In genomic region chr1:202235003-202235660, GRCh38 we compare ENCODE assay signal across 20 cellular contexts. TPM values are rescaled to one million over a fixed set of nuclear protein-coding genes. Genes with fewer than 3 reads are reported as not detected.
DNase-seq lines count a peak whose midpoint lies in the region; TF ChIP-seq lines count a peak whose summit lies in the region.
"Had no signal": no experiment of that assay in that cellular context is flagged by ENCODE, and none has a peak within 500 bp of the region (broad histone marks: within the 10 kb centered on the region; RNA-seq: fewer than 3 reads in every experiment).

No MANE protein-coding gene starts in this region.

- no peaks in the 10 kb centered on the region for H3K27me3 ChIP-seq in endodermal cell (ENCODE audit: control insufficient read depth, insufficient read depth, low read length, poor library complexity, severe bottlenecking)
- H3K27me3 ChIP-seq in effector memory CD4-positive, alpha-beta T cell (replicated peaks; ENCODE audit: control insufficient read depth, insufficient read depth, low read length, poor library complexity, severe bottlenecking) = no peaks in the 10 kb centered on the region

- H3K9me3 Mint-ChIP-seq in endodermal cell (no peaks in the 10 kb centered on the region), osteocyte (ENCODE audit: unreplicated experiment) (no peaks in the 10 kb centered on the region)
- H3K9me3 Mint-ChIP-seq: immature natural killer cell, memory B cell had no signal

- DNase-seq in EL (peak; percentile 43), NCI-H226 (peak; percentile 51), endodermal cell (no peak), osteocyte (ENCODE audit: extremely low spot score, unreplicated experiment) (no peak), KBM-7 (no peak), NCI-H345 (lab: John Stamatoyannopoulos, UW) (no peak), GM19240 (ENCODE audit: insufficient read length, low spot score) (no peak)
- DNase-seq in effector memory CD4-positive, alpha-beta T cell = no peak
- DNase-seq: activated CD4-positive, alpha-beta T cell treated with anti-CD3 and anti-CD28 coated beads for 1 hour; immature natural killer cell; KG1; NCI-H1105; NCI-H2171 treated with DMSO at 0.1 percent for 48 hours; NK-92 treated with Interleukin-12 subunit alpha and Interleukin-12 subunit beta, amount 100 ng/mL, for 24 hours; Right ventricle myocardium superior; stimulated activated CD4-positive, alpha-beta T cell treated with anti-CD3 and anti-CD28 coated beads, Interleukin-2, amount 100 ng/mL, for 48 hours; T-helper 9 cell had no signal

- peaks cover 27% of the 10 kb centered on the region for H3K4me1 ChIP-seq in endodermal cell (ENCODE audit: control insufficient read depth, insufficient read depth, low read length)
- H3K4me1 ChIP-seq in effector memory CD4-positive, alpha-beta T cell (ENCODE audit: control insufficient read depth, insufficient read depth, low read length, poor library complexity, severe bottlenecking) = no peaks in the 10 kb centered on the region

- no peaks in the 10 kb centered on the region for H3K36me3 ChIP-seq in endodermal cell (ENCODE audit: control insufficient read depth, insufficient read depth, low read length)
- no peaks in the 10 kb centered on the region for H3K36me3 ChIP-seq in effector memory CD4-positive, alpha-beta T cell (ENCODE audit: control insufficient read depth, insufficient read depth, low read length)
- H3K36me3 ChIP-seq: suprapubic skin had no signal

- 88 to 90% methylated on average over 7 of the region's 7 CpGs for WGBS in endodermal cell (ENCODE audit: insufficient coverage in 1 of 2, insufficient read length in 1 of 2), 2 experiments

- H3K36me3 Mint-ChIP-seq in endodermal cell (ENCODE audit: low read depth) (no peaks in the 10 kb centered on the region), osteocyte (ENCODE audit: unreplicated experiment) (peaks cover 3% of the 10 kb centered on the region)
- H3K36me3 Mint-ChIP-seq: memory B cell had no signal

- H3K9ac ChIP-seq in endodermal cell (ENCODE audit: extremely low read depth, low read length, poor library complexity, severe bottlenecking) = no peak overlapping the region

- in situ Hi-C loops in KBM-7 (cut with MboI; ENCODE audit: low pct_unique_long_range_greater_than_20kb, low sequenced_read_pairs) = no loop called here

- H3K4me1 Mint-ChIP-seq in endodermal cell (peaks cover 43% of the 10 kb centered on the region), osteocyte (ENCODE audit: unreplicated experiment) (peaks cover 51% of the 10 kb centered on the region)
- H3K4me1 Mint-ChIP-seq: memory B cell had no signal

- no peak overlapping the region for H3K27ac ChIP-seq in endodermal cell (ENCODE audit: low read depth, low read length)
- no peak overlapping the region for H3K27ac ChIP-seq in effector memory CD4-positive, alpha-beta T cell (ENCODE audit: insufficient read depth, low read length, poor library complexity, severe bottlenecking)
- H3K27ac ChIP-seq: suprapubic skin had no signal

- H3K27ac Mint-ChIP-seq in endodermal cell (peak overlapping the region; percentile 19), osteocyte (ENCODE audit: unreplicated experiment) (peak overlapping the region; percentile 94)
- H3K27ac Mint-ChIP-seq: memory B cell had no signal

- no peak overlapping the region for H3K4me3 Mint-ChIP-seq in endodermal cell
- H3K4me3 Mint-ChIP-seq in osteocyte (ENCODE audit: unreplicated experiment) = no peak overlapping the region
- H3K4me3 Mint-ChIP-seq: immature natural killer cell, memory B cell had no signal

- TF ChIP-seq CTCF in endodermal cell (conservative IDR thresholded peaks at IDR 0.05) (no peak), osteocyte (IDR thresholded peaks at IDR 0.05) (no peak)

- H3K4me3 ChIP-seq in endodermal cell (ENCODE audit: low read length) = no peak overlapping the region
- H3K4me3 ChIP-seq in effector memory CD4-positive, alpha-beta T cell (ENCODE audit: insufficient read depth, low read depth, low read length, poor library complexity, severe bottlenecking) = no peak overlapping the region
- H3K4me3 ChIP-seq: suprapubic skin had no signal

- no peaks in the 10 kb centered on the region for H3K27me3 Mint-ChIP-seq in endodermal cell (ENCODE audit: insufficient read depth)
- H3K27me3 Mint-ChIP-seq in osteocyte (ENCODE audit: unreplicated experiment) = no peaks in the 10 kb centered on the region

- H3K9me3 ChIP-seq in endodermal cell (ENCODE audit: control insufficient read depth, low read length) = no peaks in the 10 kb centered on the region
- H3K9me3 ChIP-seq in effector memory CD4-positive, alpha-beta T cell (ENCODE audit: control insufficient read depth, low read length) = no peaks in the 10 kb centered on the region
- H3K9me3 ChIP-seq: suprapubic skin had no signal

RNA-seq across cellular contexts. Expression of gene LGR6, which starts 41.5 kb away (rescaled TPM):
- total RNA-seq in endodermal cell = 1 to 10 TPM in 1 of 2 donors, under 1 TPM in 1; 0.73 to 1.5 TPM
- 0.57 TPM for polyA plus RNA-seq in endodermal cell (2013, experiment 1 of 2)
- 0.79 TPM for polyA plus RNA-seq in endodermal cell (2013, experiment 2 of 2)
- 9.4 and 9.9 TPM in 2 replicates for total RNA-seq in osteocyte
- polyA plus RNA-seq: BJ had no signal

Comparison
In these comparisons a context has a peak if more than half of its experiments do, and no peak if none do; other contexts are left out.
1. DNase-seq: peak in EL (single experiment) and NCI-H226 (single experiment); none in endodermal cell (single experiment), osteocyte (single experiment), KBM-7 (single experiment), effector memory CD4-positive, alpha-beta T cell (0 of 3), NCI-H345 (single experiment) and GM19240 (single experiment).